9 cellular contexts compared by ENCODE assay signal in the genomic region with DNA sequence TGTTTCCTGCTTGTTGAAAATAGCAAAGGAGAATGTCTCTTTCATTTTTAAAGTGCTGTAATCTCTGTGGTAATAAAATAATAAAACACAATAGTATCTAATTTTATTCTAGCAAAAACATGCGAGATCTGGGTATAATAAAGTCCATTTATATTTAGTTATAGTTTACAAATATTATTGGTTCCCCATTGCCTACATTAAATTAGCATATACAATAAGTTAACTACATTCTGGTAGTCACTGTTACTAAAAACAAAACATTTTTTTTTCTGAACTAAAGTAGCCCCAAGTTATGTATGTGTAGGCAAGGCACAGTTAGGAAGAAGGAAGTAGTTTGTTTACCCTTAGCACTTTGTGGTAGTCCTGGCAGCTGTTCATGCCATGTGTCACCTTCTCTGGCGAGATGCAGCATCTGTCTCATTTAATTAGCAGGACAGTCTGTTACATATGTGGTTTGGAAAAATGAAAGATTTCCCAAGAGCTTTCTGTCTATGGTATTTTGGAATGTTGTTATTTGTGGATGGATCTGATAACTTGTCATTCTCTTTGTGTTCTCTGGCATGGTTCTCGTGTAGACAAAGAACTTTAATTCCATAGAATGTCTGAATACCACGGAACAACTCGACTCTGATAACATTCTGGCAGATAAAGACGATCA.
DNase-seq lines count a peak whose midpoint lies in the region; ATAC-seq, FAIRE-seq and TF ChIP-seq lines count a peak whose summit lies in the region.
"Had no signal": no experiment of that assay in that cellular context is flagged by ENCODE, and none has a peak within 500 bp of the region (broad histone marks: within the 10 kb centered on the region; RNA-seq: fewer than 3 reads in every experiment).

No MANE protein-coding gene starts in this region.

- DNase-seq in NCI-H446 treated with DMSO at 0.1 percent for 48 hours (lab: John Stamatoyannopoulos, UW) = peak; percentile 51
- DNase-seq in endothelial cell of umbilical vein (ENCODE audit: low read depth, low spot score) = peak; percentile 24
- no peak for DNase-seq in psoas muscle
- DNase-seq in putamen (ENCODE audit: low spot score) = no peak
- no peak for DNase-seq in head of caudate nucleus
- DNase-seq in nucleus accumbens (lab: John Stamatoyannopoulos, UW) = no peak
- DNase-seq: activated CD8-positive, alpha-beta T cell treated with anti-CD3 and anti-CD28 coated beads, Interleukin-2, amount 10 ng/mL, durations not matched to agents 7 days and 5 days had no signal

- WGBS in psoas muscle, 3 donors = 26 to 37% (median 30%) methylated on average over 6 of the region's 6 CpGs

- H3K9me3 ChIP-seq in endothelial cell of umbilical vein (replicated peaks; ENCODE audit: control insufficient read depth, insufficient read depth, low read length) (no peaks in the 10 kb centered on the region), psoas muscle (no peaks in the 10 kb centered on the region)

- no peak overlapping the region for H3K27ac ChIP-seq in endothelial cell of umbilical vein (ENCODE audit: insufficient read depth, low read depth, low read length)
- peak overlapping the region; percentile 42 for H3K27ac ChIP-seq in psoas muscle

- peak; percentile 72 for ATAC-seq in GM18907 (IDR thresholded peaks at IDR 0.05; ENCODE audit: unreplicated experiment)
- ATAC-seq in psoas muscle = peak in 2 of 4 donors; percentile 32 to 45
- ATAC-seq in GM19328 (IDR thresholded peaks at IDR 0.05; ENCODE audit: unreplicated experiment) = no peak
- ATAC-seq: activated CD8-positive, alpha-beta T cell treated with anti-CD3 and anti-CD28 coated beads, Interleukin-2, amount 10 ng/mL, durations not matched to agents 7 days and 5 days had no signal

- dilution Hi-C loops in endothelial cell of umbilical vein (cut with MboI; ENCODE audit: extremely low pct_ligation_motif_present, low sequenced_read_pairs) = no loop called here

- no peak for TF ChIP-seq POLR2A in endothelial cell of umbilical vein (IDR thresholded peaks at IDR 0.05; ENCODE audit: low read depth, low read length)

- TF ChIP-seq CTCF in endothelial cell of umbilical vein (IDR thresholded peaks at IDR 0.05; ENCODE audit: extremely low read depth in 1 of 2, insufficient read depth in 1 of 2, low read depth in 1 of 2, low read length in 2 of 2) (no peak), psoas muscle (IDR thresholded peaks at IDR 0.05) (no peak)

- H3K36me3 ChIP-seq in endothelial cell of umbilical vein (ENCODE audit: control insufficient read depth in 2 of 2, extremely low read depth in 1 of 2, insufficient read depth in 2 of 2, low read length in 2 of 2) = no peaks in the 10 kb centered on the region
- H3K36me3 ChIP-seq in psoas muscle (ENCODE audit: insufficient read depth in 1 of 2, low read depth in 1 of 2) = no peaks in the 10 kb centered on the region

- no peaks in the 10 kb centered on the region for H3K79me2 ChIP-seq in endothelial cell of umbilical vein (ENCODE audit: control insufficient read depth, insufficient read depth, low read length)

- no peaks in the 10 kb centered on the region for H3K9me1 ChIP-seq in endothelial cell of umbilical vein (replicated peaks; ENCODE audit: control insufficient read depth, extremely low read depth, insufficient read depth, low read length)

- H3K4me2 ChIP-seq in endothelial cell of umbilical vein (ENCODE audit: insufficient read depth, low read length) = peak overlapping the region; percentile 42

- no peak overlapping the region for H3K9ac ChIP-seq in endothelial cell of umbilical vein (replicated peaks; ENCODE audit: extremely low read depth, insufficient read depth, low read length)

- H3K4me1 ChIP-seq in endothelial cell of umbilical vein (ENCODE audit: control insufficient read depth, extremely low read depth, insufficient read depth, low read length) (peaks cover 6% of the 10 kb centered on the region), psoas muscle (peaks cover 19% of the 10 kb centered on the region)

- no TSS peak for BruUV-seq in endothelial cell of umbilical vein (replicated peaks; lab: Mats Ljungman, UMichigan)

- no peak for FAIRE-seq in endothelial cell of umbilical vein (lab: Jason Lieb, UNC)

- intact Hi-C loops in endothelial cell of umbilical vein (cut with micrococcal nuclease) (no loop called here), psoas muscle (cut with DNase I) (loop anchor here in 1 of 2 donors (1.0 to 5.0 kb wide), 2 partner anchors 218 to 232 kb away; partner anchors contain the start of gene PITX2), head of caudate nucleus (cut with DNase I) (no loop called here)

- H3K4me3 ChIP-seq in endothelial cell of umbilical vein (replicated peaks in 1 of 3; ENCODE audit: insufficient read depth in 1 of 3, low read depth in 1 of 3, low read length in 3 of 3) (no peak overlapping the region), psoas muscle (no peak overlapping the region)

- POLR2A ChIA-PET in endothelial cell of umbilical vein (lab: Charles Lee) = no interaction called here

- H4K20me1 ChIP-seq in endothelial cell of umbilical vein (replicated peaks; ENCODE audit: control insufficient read depth, extremely low read depth, insufficient read depth, low read length) = no peaks in the 10 kb centered on the region

- H2AFZ ChIP-seq in endothelial cell of umbilical vein (ENCODE audit: low read depth, low read length) = peak overlapping the region; percentile 21

- H3K27me3 ChIP-seq in endothelial cell of umbilical vein (ENCODE audit: control insufficient read depth in 2 of 2, insufficient read depth in 2 of 2, low read length in 2 of 2) = no peaks in the 10 kb centered on the region
- no peaks in the 10 kb centered on the region for H3K27me3 ChIP-seq in psoas muscle (ENCODE audit: insufficient read depth in 3 of 3, low read length in 2 of 3)

- CTCF ChIA-PET in endothelial cell of umbilical vein (lab: Charles Lee) = no interaction called here

TF ChIP-seq in endothelial cell of umbilical vein, 7 proteins besides CTCF, POLR2A, EP300 and RAD21:
- no peak for TF ChIP-seq MAX (IDR thresholded peaks at IDR 0.05; ENCODE audit: insufficient read depth, insufficient read length)
- no peak for TF ChIP-seq MYC (IDR thresholded peaks at IDR 0.05; ENCODE audit: low read depth, low read length)
- TF ChIP-seq POLR2AphosphoS5 (IDR thresholded peaks at IDR 0.05; ENCODE audit: insufficient read depth, low read depth, low read length) = no peak
- TF ChIP-seq GATA2 (IDR thresholded peaks at IDR 0.05; ENCODE audit: insufficient read depth, insufficient read length, low read depth, low read length) = no peak
- TF ChIP-seq JUN (IDR thresholded peaks at IDR 0.05; ENCODE audit: borderline replicate concordance, insufficient read depth, insufficient read length, low read depth) = no peak
- TF ChIP-seq EZH2 (IDR thresholded peaks at IDR 0.05; ENCODE audit: borderline replicate concordance, low read depth, low read length, severe bottlenecking) = no peak

Comparison
In these comparisons a context has a peak if more than half of its experiments do, and no peak if none do; other contexts are left out.
1. DNase-seq: peak in NCI-H446 treated with DMSO at 0.1 percent for 48 hours (single experiment) and endothelial cell of umbilical vein (single experiment); none in psoas muscle (0 of 2), putamen (single experiment), head of caudate nucleus (0 of 42) and nucleus accumbens (0 of 56).